In genomic region chr7:264541-265191, GRCh38 we compare ENCODE assay signal across 12 cellular contexts. TPM values are rescaled to one million over a fixed set of nuclear protein-coding genes. Genes with fewer than 3 reads are reported as not detected.
DNase-seq lines count a peak whose midpoint lies in the region; ATAC-seq and TF ChIP-seq lines count a peak whose summit lies in the region.
"Had no signal": no experiment of that assay in that cellular context is flagged by ENCODE, and none has a peak within 500 bp of the region (broad histone marks: within the 10 kb centered on the region; RNA-seq: fewer than 3 reads in every experiment).

No MANE protein-coding gene starts in this region.

- H3K4me1 ChIP-seq in breast epithelium: no peaks in the 10 kb centered on the region
- no peaks in the 10 kb centered on the region for H3K4me1 ChIP-seq in neuronal stem cell (ENCODE audit: control insufficient read depth in 2 of 2, insufficient read depth in 1 of 2, low read depth in 1 of 2, low read length in 2 of 2)
- H3K4me1 ChIP-seq: adrenal gland had no signal

- H3K4me3 ChIP-seq in breast epithelium: peak overlapping the region in 2 of 3 donors; percentile 29 to 47
- H3K4me3 ChIP-seq in neuronal stem cell (ENCODE audit: low read length in 2 of 2): no peak overlapping the region
- H3K4me3 ChIP-seq: adrenal gland had no signal

- H2AK5ac ChIP-seq in neuronal stem cell (ENCODE audit: low read depth, low read length): peak overlapping the region; percentile 6

- H3K9me3 ChIP-seq in breast epithelium (peaks cover 4 to 14% of the 10 kb centered on the region in 2 donors), neuronal stem cell (replicated peaks in 1 of 2; ENCODE audit: control insufficient read depth in 2 of 2, insufficient read depth in 1 of 2, low read depth in 1 of 2, low read length in 2 of 2) (peaks cover 25 to 33% of the 10 kb centered on the region in 2 donors)
- H3K9me3 ChIP-seq: adrenal gland had no signal

- H2BK5ac ChIP-seq in neuronal stem cell (ENCODE audit: low read length): no peak overlapping the region

- H2AFZ ChIP-seq in neuronal stem cell (ENCODE audit: low read length): no peak overlapping the region

- no peak overlapping the region for H2BK15ac ChIP-seq in neuronal stem cell (ENCODE audit: low read length)

- H3K14ac ChIP-seq in neuronal stem cell (ENCODE audit: low read length): no peak overlapping the region

- H4K91ac ChIP-seq in neuronal stem cell (ENCODE audit: low read depth, low read length, poor library complexity): no peak overlapping the region

- TF ChIP-seq CTCF in breast epithelium (IDR thresholded peaks at IDR 0.05): no peak

- H3K9ac ChIP-seq in neuronal stem cell (ENCODE audit: low read depth, low read length, poor library complexity): no peak overlapping the region

- H2BK12ac ChIP-seq in neuronal stem cell (ENCODE audit: low read length): no peak overlapping the region

- DNase-seq in DMS 273 (lab: John Stamatoyannopoulos, UW; ENCODE audit: unreplicated experiment) (peak; percentile 48), DMS 273 treated with DMSO at 0.1 percent for 48 hours (lab: John Stamatoyannopoulos, UW) (no peak), LoVo (ENCODE audit: low spot score) (peak; percentile 26), breast epithelium (ENCODE audit: low spot score in 2 of 2) (peak in 1 of 2 donors; percentile 43), neuronal stem cell (ENCODE audit: low spot score) (no peak), DMS114 treated with DMSO at 0.1 percent for 48 hours (lab: John Stamatoyannopoulos, UW; ENCODE audit: unreplicated experiment) (no peak)
- DNase-seq: activated CD8-positive, alpha-beta memory T cell treated with anti-CD3 and anti-CD28 coated beads for 24 hours; adrenal gland; NCI-H69 had no signal

- WGBS in neuronal stem cell (ENCODE audit: extremely low coverage in 2 of 2, insufficient read length in 2 of 2, insufficient replicate concordance in 1 of 2), 2 donors: no CpG with 5 or more reads among the region's 27 CpGs

- H3K27me3 ChIP-seq in breast epithelium (no peaks in the 10 kb centered on the region), neuronal stem cell (ENCODE audit: control insufficient read depth in 3 of 3, insufficient read depth in 3 of 3, low read depth in 1 of 3, low read length in 3 of 3) (no peaks in the 10 kb centered on the region)
- H3K27me3 ChIP-seq: adrenal gland had no signal

- no peak overlapping the region for H3K23ac ChIP-seq in neuronal stem cell (ENCODE audit: low read depth, low read length, poor library complexity)

- ATAC-seq in GM18519 (IDR thresholded peaks at IDR 0.05; ENCODE audit: low FRiP score, unreplicated experiment) (no peak), HG03521 (IDR thresholded peaks at IDR 0.05; ENCODE audit: unreplicated experiment) (no peak)

- H3K36me3 ChIP-seq in breast epithelium: peaks cover 15% of the 10 kb centered on the region
- H3K36me3 ChIP-seq in neuronal stem cell (replicated peaks in 1 of 2; ENCODE audit: control insufficient read depth in 2 of 2, insufficient read depth in 2 of 2, low read length in 2 of 2): peaks cover 6 to 12% of the 10 kb centered on the region in 2 donors

- TF ChIP-seq POLR2A in breast epithelium (IDR thresholded peaks at IDR 0.05): no peak

- no peak overlapping the region for H4K8ac ChIP-seq in neuronal stem cell (ENCODE audit: low read depth, low read length)

- no peak overlapping the region for H3K4me2 ChIP-seq in neuronal stem cell (ENCODE audit: insufficient read depth, low read length, poor library complexity, severe bottlenecking)

- peak overlapping the region; percentile 5 for H3K18ac ChIP-seq in neuronal stem cell (ENCODE audit: low read length)

- no peak overlapping the region for H2BK120ac ChIP-seq in neuronal stem cell (ENCODE audit: low read depth, low read length)

- H3K4ac ChIP-seq in neuronal stem cell (ENCODE audit: low read length): no peak overlapping the region

- intact Hi-C loops in breast epithelium (cut with DNase I; ENCODE audit: low total_unique reads): no loop called here

- no peaks in the 10 kb centered on the region for H3K79me1 ChIP-seq in neuronal stem cell (ENCODE audit: low read depth, low read length)

- H3K27ac ChIP-seq in breast epithelium (peak overlapping the region; percentile 74 to 75), neuronal stem cell (replicated peaks; ENCODE audit: low read length) (no peak overlapping the region)
- H3K27ac ChIP-seq: 22Rv1, adrenal gland had no signal

RNA-seq across cellular contexts. Expression of gene FOXL3, which starts 25.3 kb away (rescaled TPM):
- total RNA-seq in breast epithelium: not detected
- polyA plus RNA-seq in neuronal stem cell (2013, experiment 1 of 2): not detected
- not detected for polyA plus RNA-seq in neuronal stem cell (2013, experiment 2 of 2)
- total RNA-seq: adrenal gland had no signal
- polyA plus RNA-seq: adrenal gland had no signal

Comparison
In these comparisons a context has a peak if more than half of its experiments do, and no peak if none do; other contexts are left out.
1. DNase-seq: peak in DMS 273 (single experiment) and LoVo (single experiment); none in DMS 273 treated with DMSO at 0.1 percent for 48 hours (single experiment), neuronal stem cell (single experiment) and DMS114 treated with DMSO at 0.1 percent for 48 hours (single experiment).
2. H3K4me3 ChIP-seq: peak in breast epithelium (2 of 3); none in neuronal stem cell (0 of 2).